7 cellular contexts compared by ENCODE assay signal in genomic region chr20:52229346-52229745, GRCh38. TPM values are rescaled to one million over a fixed set of nuclear protein-coding genes. Genes with fewer than 3 reads are reported as not detected.
DNase-seq lines count a peak whose midpoint lies in the region; ATAC-seq, FAIRE-seq and TF ChIP-seq lines count a peak whose summit lies in the region.
"Not testable (repeated sequence)": the region's sequence is repeated elsewhere in the genome, so short reads cannot be mapped to it uniquely, and the experiment has no call there.

No MANE protein-coding gene starts in this region.

- not testable (repeated sequence) for H3K4me3 ChIP-seq in colonic mucosa; esophagus muscularis mucosa; hepatocyte; HepG2 (replicated peaks in 1 of 3; ENCODE audit: insufficient read depth in 1 of 3, low read depth in 2 of 3, low read length in 3 of 3); transverse colon

- not testable (repeated sequence) for ATAC-seq in HepG2

- H3K9ac ChIP-seq in colonic mucosa (ENCODE audit: low read depth in 2 of 2, low read length in 2 of 2); HepG2 (ENCODE audit: insufficient read depth, low read depth, low read length): not testable (repeated sequence)

- TF ChIP-seq CTCF in VCaP (conservative IDR thresholded peaks at IDR 0.05); colonic mucosa (IDR thresholded peaks at IDR 0.05); esophagus muscularis mucosa (IDR thresholded peaks at IDR 0.05); hepatocyte (IDR thresholded peaks at IDR 0.05; ENCODE audit: poor library complexity); HepG2 (CRISPR knock-in tag; IDR thresholded peaks at IDR 0.05); nephron (IDR thresholded peaks at IDR 0.05; ENCODE audit: unreplicated experiment in 3 of 3); transverse colon (IDR thresholded peaks at IDR 0.05): not testable (repeated sequence)

- H2AFZ ChIP-seq in hepatocyte; HepG2 (ENCODE audit: low read length): not testable (repeated sequence)

- H3K4me1 ChIP-seq in colonic mucosa, esophagus muscularis mucosa: not testable (repeated sequence)
- peaks cover 12% of the 10 kb centered on the region for H3K4me1 ChIP-seq in hepatocyte (ENCODE audit: insufficient read depth)
- H3K4me1 ChIP-seq in HepG2 (ENCODE audit: insufficient read depth, low read length), result peaks cover 44% of the 10 kb centered on the region
- peaks cover 12 to 35% (median 20%) of the 10 kb centered on the region in 4 donors for H3K4me1 ChIP-seq in transverse colon

- H3K9me3 ChIP-seq in colonic mucosa; esophagus muscularis mucosa; hepatocyte (ENCODE audit: low read depth); HepG2 (ENCODE audit: low read length); transverse colon: not testable (repeated sequence)

- intact Hi-C loops in colonic mucosa (cut with DNase I), result loop anchor here (10.0 kb wide), 1 partner anchor 105 kb away; no protein-coding TSS in a partner anchor
- intact Hi-C loops in esophagus muscularis mucosa (cut with DNase I); HepG2 (cut with micrococcal nuclease; ENCODE audit: unreplicated experiment); transverse colon (cut with DNase I; ENCODE audit: low total_unique reads): not testable (repeated sequence)

- BruUV-seq in HepG2 (replicated peaks; lab: Mats Ljungman, UMichigan), result not testable (repeated sequence)

- H3K9me2 ChIP-seq in hepatocyte (replicated peaks; ENCODE audit: insufficient read depth), result not testable (repeated sequence)

- H3K27ac Mint-ChIP-seq in nephron, result peak overlapping the region; percentile 75 to 92 (median 80)

- not testable (repeated sequence) for H3K36me3 ChIP-seq in colonic mucosa; esophagus muscularis mucosa; hepatocyte (replicated peaks; ENCODE audit: insufficient read depth, low read depth); HepG2 (replicated peaks in 1 of 2; ENCODE audit: control insufficient read depth in 1 of 2, insufficient read depth in 2 of 2, low read length in 2 of 2); transverse colon

- H3K9me3 Mint-ChIP-seq in nephron, result not testable (repeated sequence)

- FAIRE-seq in HepG2 (lab: Jason Lieb, UNC), result not testable (repeated sequence)

- H3K4me1 Mint-ChIP-seq in nephron, result peaks cover 35% of the 10 kb centered on the region

- H4K20me1 ChIP-seq in hepatocyte (ENCODE audit: insufficient read depth, poor library complexity, severe bottlenecking); HepG2 (ENCODE audit: insufficient read depth, low read length): not testable (repeated sequence)

- DNase-seq in colonic mucosa; hepatocyte (ENCODE audit: low spot score); HepG2 (ENCODE audit: low spot score); transverse colon: not testable (repeated sequence)
- DNase-seq in esophagus muscularis mucosa (ENCODE audit: extremely low spot score), result peak; percentile 64

- in situ Hi-C loops in HepG2 (cut with HindIII; ENCODE audit: extremely low pct_ligation_motif_present, low pct_unique_long_range_greater_than_20kb); transverse colon (cut with MboI; ENCODE audit: low pct_ligation_motif_present in 1 of 4, low pct_unique_long_range_greater_than_20kb in 1 of 4, low sequenced_read_pairs in 3 of 4): not testable (repeated sequence)

- not testable (repeated sequence) for H3K27me3 ChIP-seq in colonic mucosa; hepatocyte; HepG2 (ENCODE audit: control insufficient read depth in 1 of 2, insufficient read depth in 2 of 2, low read length in 2 of 2); transverse colon
- H3K27me3 ChIP-seq in esophagus muscularis mucosa, result peaks cover 0 to 15% (median 0%) of the 10 kb centered on the region in 4 donors

- WGBS in esophagus muscularis mucosa, result 59% methylated on average over 1 of the region's 1 CpG
- WGBS in hepatocyte (ENCODE audit: low lambda C conversion rate, missing lambda C conversion rate), result 86% methylated on average over 1 of the region's 1 CpG
- WGBS in HepG2 (ENCODE audit: low lambda C conversion rate), result 83% methylated on average over 1 of the region's 1 CpG
- WGBS in transverse colon (ENCODE audit: low coverage in 1 of 2), 2 donors, result 50% methylated on average over 1 of the region's 1 CpG

- not testable (repeated sequence) for TF ChIP-seq RAD21 in HepG2 (CRISPR knock-in tag; IDR thresholded peaks at IDR 0.05)

- not testable (repeated sequence) for TF ChIP-seq POLR2A in esophagus muscularis mucosa (IDR thresholded peaks at IDR 0.05; ENCODE audit: low read depth); HepG2 (IDR thresholded peaks at IDR 0.05; ENCODE audit: insufficient read depth in 1 of 2, low read depth in 2 of 2, low read length in 2 of 2); transverse colon (IDR thresholded peaks at IDR 0.05)

- not testable (repeated sequence) for TF ChIP-seq EP300 in esophagus muscularis mucosa (IDR thresholded peaks at IDR 0.05); HepG2 (IDR thresholded peaks at IDR 0.05; ENCODE audit: low read depth in 2 of 2, low read length in 2 of 2); HepG2 (CRISPR knock-in tag; IDR thresholded peaks at IDR 0.05; ENCODE audit: borderline replicate concordance); transverse colon (IDR thresholded peaks at IDR 0.05; ENCODE audit: low read depth)

- not testable (repeated sequence) for H3K79me2 ChIP-seq in hepatocyte; HepG2 (ENCODE audit: insufficient read depth, low read length)

- POLR2A ChIA-PET in HepG2 (lab: Yijun Ruan, JAX), result not testable (repeated sequence)

- CTCF ChIA-PET in HepG2 (lab: Yijun Ruan, JAX; ENCODE audit: low intra/inter-chr PET ratio, low total read pairs), result not testable (repeated sequence)

- not testable (repeated sequence) for H3K36me3 Mint-ChIP-seq in nephron (ENCODE audit: low read depth)

- H3K4me2 ChIP-seq in hepatocyte; HepG2 (ENCODE audit: low read depth, low read length): not testable (repeated sequence)

- H3K4me3 Mint-ChIP-seq in nephron, result not testable (repeated sequence)

- H3K27me3 Mint-ChIP-seq in nephron (ENCODE audit: low read depth), result not testable (repeated sequence)

- H3K27ac ChIP-seq in VCaP, result peak overlapping the region; percentile 63
- H3K27ac ChIP-seq in colonic mucosa, result peak overlapping the region; percentile 93
- H3K27ac ChIP-seq in esophagus muscularis mucosa (replicated peaks in 1 of 4); HepG2 (ENCODE audit: extremely low read length, insufficient read depth, low read length): not testable (repeated sequence)
- peak overlapping the region; percentile 71 for H3K27ac ChIP-seq in hepatocyte
- H3K27ac ChIP-seq in transverse colon, result peak overlapping the region; percentile 73 to 80 (median 78)

TF ChIP-seq in HepG2, 621 proteins besides CTCF, POLR2A, EP300 and RAD21 (continues in another document):
- TF ChIP-seq ZNF121 (CRISPR knock-in tag; IDR thresholded peaks at IDR 0.05), result peak; percentile 50; the same call in 1 of the 2 replicates

RNA-seq across cellular contexts. Expression of gene ZFP64, which starts 37.8 kb away (rescaled TPM):
- 10 to 100 TPM; 17.3 to 19.1 TPM for total RNA-seq in colonic mucosa
- total RNA-seq in esophagus muscularis mucosa, result 10 to 100 TPM in 2 of 4 donors, 1 to 10 TPM in 2; 7.6 to 15.7 (median 11.2) TPM
- total RNA-seq in hepatocyte, result 10.0 and 14.9 TPM in 2 replicates
- 8.5 and 9.3 TPM in 2 replicates for polyA plus RNA-seq in hepatocyte
- total RNA-seq in HepG2 (2016; rRNA removed; fragmentation: Illumina TruSeq; extraction: Trizol), result 12.0 and 13.3 TPM in 2 replicates
- total RNA-seq in HepG2 (2016; cell fraction: cytosol; rRNA removed; fragmentation: Illumina TruSeq; extraction: Trizol; ENCODE audit: low read depth), result 3.3 and 3.4 TPM in 2 replicates
- total RNA-seq in HepG2 (2016; cell fraction: insoluble cytoplasmic fraction; rRNA removed; fragmentation: Illumina TruSeq; extraction: Trizol), result 12.0 TPM in 2 replicates
- 11.5 and 13.0 TPM in 2 replicates for total RNA-seq in HepG2 (2016; cell fraction: membrane; rRNA removed; fragmentation: Illumina TruSeq; extraction: Trizol)
- 9.1 and 11.2 TPM in 2 replicates for total RNA-seq in HepG2 (2016; cell fraction: nucleus; rRNA removed; fragmentation: Illumina TruSeq; extraction: Trizol)
- 23.9 and 24.3 TPM in 2 replicates for polyA plus RNA-seq in HepG2 (2011; rRNA removed)
- polyA plus RNA-seq in HepG2 (2011; cell fraction: cytosol; rRNA removed), result 20.8 and 23.4 TPM in 2 replicates
- 15.8 and 16.2 TPM in 2 replicates for polyA plus RNA-seq in HepG2 (2011; cell fraction: nucleus; rRNA removed)
- polyA plus RNA-seq in HepG2 (2012), result 11.6 and 14.7 TPM in 2 replicates
- polyA plus RNA-seq in HepG2 (2016; cell fraction: cytosol; fragmentation: Illumina TruSeq; extraction: Trizol; ENCODE audit: low read depth), result 3.4 and 3.6 TPM in 2 replicates
- polyA plus RNA-seq in HepG2 (2016; cell fraction: insoluble cytoplasmic fraction; fragmentation: Illumina TruSeq; extraction: Trizol; ENCODE audit: low read depth), result 15.4 and 19.6 TPM in 2 replicates
- 9.9 and 10.7 TPM in 2 replicates for polyA plus RNA-seq in HepG2 (2016; cell fraction: membrane; fragmentation: Illumina TruSeq; extraction: Trizol; ENCODE audit: low read depth)
- polyA plus RNA-seq in HepG2 (2016; cell fraction: nucleus; fragmentation: Illumina TruSeq; extraction: Trizol; ENCODE audit: insufficient read depth, low read depth), result 13.9 and 14.3 TPM in 2 replicates
- 42.5 and 53.2 TPM in 2 replicates for polyA minus RNA-seq in HepG2 (2011; rRNA and poly(A)+ RNA removed; ENCODE audit: low replicate concordance)
- polyA minus RNA-seq in HepG2 (2011; cell fraction: cytosol; rRNA and poly(A)+ RNA removed), result 15.9 and 17.9 TPM in 2 replicates
- polyA minus RNA-seq in HepG2 (2011; cell fraction: nucleus; rRNA and poly(A)+ RNA removed), result 18.0 and 22.0 TPM in 2 replicates
- total RNA-seq in transverse colon, result 10 to 100 TPM; 18.2 to 88.6 (median 22.7) TPM
